ENCODE assay signal across 14 cellular contexts in genomic region chr9:93031629-93032431, GRCh38. TPM values are rescaled to one million over a fixed set of nuclear protein-coding genes. Genes with fewer than 3 reads are reported as not detected.
A peak's percentile ranks its signal among the peaks of the same experiment; 100 is the strongest.
DNase-seq lines count a peak whose midpoint lies in the region; ATAC-seq and TF ChIP-seq lines count a peak whose summit lies in the region.
"Had no signal": no experiment of that assay in that cellular context is flagged by ENCODE, and none has a peak within 500 bp of the region (broad histone marks: within the 10 kb centered on the region; RNA-seq: fewer than 3 reads in every experiment).

No MANE protein-coding gene starts in this region.

- no peak for TF ChIP-seq CTCF in CD14-positive monocyte (IDR thresholded peaks at IDR 0.05)

- H3K27me3 Mint-ChIP-seq in CD14-positive monocyte (ENCODE audit: low read depth in 3 of 3): no peaks in the 10 kb centered on the region
- H3K27me3 Mint-ChIP-seq in activated CD8-positive, alpha-beta T cell treated with anti-CD3 and anti-CD28 coated beads, Interleukin-2, amount 10 ng/mL, durations not matched to agents 7 days and 5 days (ENCODE audit: low read depth): no peaks in the 10 kb centered on the region

- intact Hi-C loops in CD14-positive monocyte (cut with micrococcal nuclease): no loop called here

- peaks cover 91% of the 10 kb centered on the region for H3K4me1 Mint-ChIP-seq in CD14-positive monocyte
- peaks cover 51% of the 10 kb centered on the region for H3K4me1 Mint-ChIP-seq in activated CD8-positive, alpha-beta T cell treated with anti-CD3 and anti-CD28 coated beads, Interleukin-2, amount 10 ng/mL, durations not matched to agents 7 days and 5 days (ENCODE audit: low read depth)

- ATAC-seq in activated CD8-positive, alpha-beta T cell treated with anti-CD3 and anti-CD28 coated beads, Interleukin-2, amount 10 ng/mL, durations not matched to agents 7 days and 5 days: no peak
- ATAC-seq in left lobe of liver: peak; percentile 24
- no peak for ATAC-seq in activated CD4-positive, CD25-positive, alpha-beta regulatory T cell treated with anti-CD3 and anti-CD28 coated beads, Interleukin-2, amount 50 U/mL, for 24 hours
- ATAC-seq: K562, right cardiac atrium had no signal

- peaks cover 0 to 3% (median 0%) of the 10 kb centered on the region in 7 donors for H3K9me3 Mint-ChIP-seq in CD14-positive monocyte
- H3K9me3 Mint-ChIP-seq in activated CD8-positive, alpha-beta T cell treated with anti-CD3 and anti-CD28 coated beads, Interleukin-2, amount 10 ng/mL, durations not matched to agents 7 days and 5 days (ENCODE audit: insufficient read depth): no peaks in the 10 kb centered on the region
- H3K9me3 Mint-ChIP-seq: activated T-helper 2 cell treated with anti-CD3 and anti-CD28 coated beads, Interferon-gamma antibody, Interleukin-2, Interleukin-4, amounts not matched to agents 10 μg/mL and 5 μg/mL and 100 μg/mL, durations not matched to agents 14 hours and 24 hours and 36 hours had no signal

- peak overlapping the region; percentile 86 to 93 (median 91) for H3K27ac Mint-ChIP-seq in CD14-positive monocyte
- peak overlapping the region; percentile 61 for H3K27ac Mint-ChIP-seq in activated CD8-positive, alpha-beta T cell treated with anti-CD3 and anti-CD28 coated beads, Interleukin-2, amount 10 ng/mL, durations not matched to agents 7 days and 5 days

- TF ChIP-seq POLR2A in erythroblast (IDR thresholded peaks at IDR 0.05; ENCODE audit: low read length): no peak

- DNase-seq in AG08396 (ENCODE audit: low spot score) (peak; percentile 50), CD14-positive monocyte (ENCODE audit: low spot score) (no peak), left lobe of liver (ENCODE audit: low spot score) (no peak), NCI-H2107 treated with DMSO at 0.1 percent for 48 hours (lab: John Stamatoyannopoulos, UW; ENCODE audit: unreplicated experiment) (no peak), erythroblast (lab: John Stamatoyannopoulos, UW) (no peak), GM19240 (ENCODE audit: insufficient read length, low spot score) (no peak)
- DNase-seq in activated CD8-positive, alpha-beta T cell treated with anti-CD3 and anti-CD28 coated beads, Interleukin-2, amount 10 ng/mL, durations not matched to agents 7 days and 5 days: no peak
- DNase-seq: NCI-H187, NCI-H774, testis had no signal

- H3K36me3 Mint-ChIP-seq in CD14-positive monocyte: peaks cover 61 to 86% of the 10 kb centered on the region in 2 donors
- H3K36me3 Mint-ChIP-seq in activated CD8-positive, alpha-beta T cell treated with anti-CD3 and anti-CD28 coated beads, Interleukin-2, amount 10 ng/mL, durations not matched to agents 7 days and 5 days (ENCODE audit: low read depth): peaks cover 75% of the 10 kb centered on the region

- POLR2A ChIA-PET in activated CD8-positive, alpha-beta T cell treated with anti-CD3 and anti-CD28 coated beads, Interleukin-2, amount 10 ng/mL, durations not matched to agents 7 days and 5 days (lab: Charles Lee): interaction anchor here (1.0 to 1.3 kb wide), 3 partner anchors 11 to 30 kb away, joined by 3 read pairs; no protein-coding TSS in a partner anchor

- peak overlapping the region; percentile 50 to 78 for H3K4me3 Mint-ChIP-seq in CD14-positive monocyte
- no peak overlapping the region for H3K4me3 Mint-ChIP-seq in activated CD8-positive, alpha-beta T cell treated with anti-CD3 and anti-CD28 coated beads, Interleukin-2, amount 10 ng/mL, durations not matched to agents 7 days and 5 days

- CTCF ChIA-PET in activated CD8-positive, alpha-beta T cell treated with anti-CD3 and anti-CD28 coated beads, Interleukin-2, amount 10 ng/mL, durations not matched to agents 7 days and 5 days (lab: Charles Lee): interaction anchor here (2.0 kb wide), 1 partner anchor 28 kb away, joined by 6 read pairs; no protein-coding TSS in a partner anchor

RNA-seq across cellular contexts. Expression of gene SUSD3, which starts 26.7 kb away (rescaled TPM):
- 10 to 100 TPM; 10.5 to 15.7 TPM for polyA plus RNA-seq in CD14-positive monocyte
- 10 to 100 TPM; 57.9 to 59.6 TPM for total RNA-seq in activated CD8-positive, alpha-beta T cell treated with anti-CD3 and anti-CD28 coated beads, Interleukin-2, amount 10 ng/mL, durations not matched to agents 7 days and 5 days
- total RNA-seq in left lobe of liver: 49.7 TPM
